16 cellular contexts compared by ENCODE assay signal in the genomic region with DNA sequence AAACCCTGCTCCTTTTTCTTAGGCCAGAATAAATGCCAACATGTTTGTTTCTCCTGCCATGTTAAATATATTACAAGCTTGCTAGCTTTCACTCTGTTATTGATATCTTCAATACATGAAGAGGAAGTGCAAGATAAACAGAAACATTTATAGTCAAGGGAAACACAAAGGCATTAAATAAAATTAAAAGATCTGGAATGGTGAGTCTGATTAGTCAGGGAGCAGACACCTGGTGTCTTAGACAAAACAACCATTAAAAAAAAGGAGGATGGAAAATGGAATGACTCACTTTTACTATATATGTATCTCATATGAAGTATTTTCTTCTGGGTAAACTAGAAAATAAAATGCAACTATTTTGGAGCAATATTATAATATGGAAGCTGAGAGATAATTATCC.
DNase-seq lines count a peak whose midpoint lies in the region; TF ChIP-seq lines count a peak whose summit lies in the region.
"Had no signal": no experiment of that assay in that cellular context is flagged by ENCODE, and none has a peak within 500 bp of the region (broad histone marks: within the 10 kb centered on the region; RNA-seq: fewer than 3 reads in every experiment).

No MANE protein-coding gene starts in this region.

- H3K27ac ChIP-seq in breast epithelium: no peak overlapping the region
- H3K27ac ChIP-seq in mammary epithelial cell (ENCODE audit: insufficient read depth, low read depth, low read length): no peak overlapping the region
- H3K27ac ChIP-seq: BLaER1 had no signal

- H3K4me1 Mint-ChIP-seq in MCF 10A (ENCODE audit: insufficient read depth, unreplicated experiment): peaks cover 9% of the 10 kb centered on the region

- no peak overlapping the region for H3K4me3 ChIP-seq in breast epithelium
- H3K4me3 ChIP-seq in mammary epithelial cell (replicated peaks in 1 of 3; ENCODE audit: insufficient read depth in 1 of 3, low read depth in 2 of 3, low read length in 3 of 3): no peak overlapping the region
- H3K4me3 ChIP-seq: BLaER1 had no signal

- in situ Hi-C loops in mammary epithelial cell (cut with MboI; ENCODE audit: low sequenced_read_pairs in 2 of 2): no loop called here

- peaks cover 12% of the 10 kb centered on the region for H3K79me2 ChIP-seq in mammary epithelial cell (ENCODE audit: insufficient read depth, low read length)

- H3K9me3 Mint-ChIP-seq in MCF 10A (ENCODE audit: unreplicated experiment): no peaks in the 10 kb centered on the region
- H3K9me3 Mint-ChIP-seq: HFFc6 had no signal

- no peaks in the 10 kb centered on the region for H3K36me3 ChIP-seq in breast epithelium
- H3K36me3 ChIP-seq in mammary epithelial cell (ENCODE audit: insufficient read depth, low read length): no peaks in the 10 kb centered on the region

- peak overlapping the region; percentile 16 for H3K27ac Mint-ChIP-seq in MCF 10A (ENCODE audit: low read depth, unreplicated experiment)
- H3K27ac Mint-ChIP-seq: CD8-positive, alpha-beta memory T cell; HFFc6 had no signal

- no peak for TF ChIP-seq POLR2A in breast epithelium (IDR thresholded peaks at IDR 0.05)

- no peaks in the 10 kb centered on the region for H3K27me3 ChIP-seq in breast epithelium
- no peaks in the 10 kb centered on the region for H3K27me3 ChIP-seq in mammary epithelial cell (ENCODE audit: insufficient read depth, low read length)
- H3K27me3 ChIP-seq: BLaER1 had no signal

- no peaks in the 10 kb centered on the region for H3K36me3 Mint-ChIP-seq in MCF 10A (ENCODE audit: insufficient read depth, unreplicated experiment)

- BruUV-seq in MCF 10A (replicated peaks; lab: Mats Ljungman, UMichigan) (no TSS peak), mammary epithelial cell (replicated peaks; lab: Mats Ljungman, UMichigan) (no TSS peak)

- H3K9ac ChIP-seq in mammary epithelial cell (ENCODE audit: insufficient read depth, low read length): no peak overlapping the region
- H3K9ac ChIP-seq: BLaER1 had no signal

- H3K27me3 Mint-ChIP-seq in MCF 10A (ENCODE audit: insufficient read depth, unreplicated experiment): no peaks in the 10 kb centered on the region
- H3K27me3 Mint-ChIP-seq: CD8-positive, alpha-beta memory T cell had no signal

- POLR2A ChIA-PET in MCF 10A (lab: Yijun Ruan, JAX): interaction anchor here (0.6 kb wide), 1 partner anchor 22 kb away, joined by 4 read pairs; no protein-coding TSS in a partner anchor

- no peaks in the 10 kb centered on the region for H4K20me1 ChIP-seq in mammary epithelial cell (ENCODE audit: insufficient read depth, low read length)

- intact Hi-C loops in MCF 10A (cut with micrococcal nuclease) (no loop called here), breast epithelium (cut with DNase I; ENCODE audit: low total_unique reads) (no loop called here), mammary epithelial cell (cut with micrococcal nuclease) (no loop called here)

- no peak for TF ChIP-seq CTCF in MCF 10A (IDR thresholded peaks at IDR 0.05; ENCODE audit: unreplicated experiment)
- no peak for TF ChIP-seq CTCF in breast epithelium (IDR thresholded peaks at IDR 0.05)
- no peak for TF ChIP-seq CTCF in mammary epithelial cell (conservative IDR thresholded peaks at IDR 0.05 in 1 of 2, IDR thresholded peaks at IDR 0.05 in 1 of 2; ENCODE audit: extremely low read depth in 1 of 2, insufficient read depth in 1 of 2, low read depth in 1 of 2, low read length in 2 of 2)

- H3K4me2 ChIP-seq in mammary epithelial cell (ENCODE audit: insufficient read depth, low read depth, low read length): peak overlapping the region; percentile 1
- H3K4me2 ChIP-seq: BLaER1 had no signal

- H3K9me3 ChIP-seq in breast epithelium: no peaks in the 10 kb centered on the region
- H3K9me3 ChIP-seq in mammary epithelial cell (replicated peaks; ENCODE audit: insufficient read depth, low read length): no peaks in the 10 kb centered on the region

- dilution Hi-C loops in mammary epithelial cell (cut with HindIII; ENCODE audit: low sequenced_read_pairs): no loop called here

- no peaks in the 10 kb centered on the region for H3K4me1 ChIP-seq in breast epithelium
- peaks cover 14% of the 10 kb centered on the region for H3K4me1 ChIP-seq in mammary epithelial cell (ENCODE audit: insufficient read depth, low read length)

- CTCF ChIA-PET in MCF 10A (lab: Yijun Ruan, JAX): interaction anchor here (0.9 kb wide), 1 partner anchor 11 kb away, joined by 3 read pairs; no protein-coding TSS in a partner anchor
- CTCF ChIA-PET in mammary epithelial cell (lab: Charles Lee; ENCODE audit: low non-redundant PET): no interaction called here

- H2AFZ ChIP-seq in mammary epithelial cell (ENCODE audit: low read depth, low read length): no peak overlapping the region

- DNase-seq in MCF 10A (ENCODE audit: unreplicated experiment) (no peak), breast epithelium (ENCODE audit: low spot score in 2 of 2) (no peak), mammary epithelial cell (peak; percentile 57), iris pigment epithelial cell (ENCODE audit: low read depth) (peak; percentile 7), DMS79 (lab: John Stamatoyannopoulos, UW) (no peak), foreskin melanocyte (no peak), NCI-H2081 (lab: John Stamatoyannopoulos, UW) (no peak)
- DNase-seq: CD8-positive, alpha-beta memory T cell; HFFc6; NCI-H1105; NCI-H1694; NCI-H2107; NCI-H226; NCI-H524 treated with DMSO at 0.1 percent for 48 hours; SHP77 had no signal

- H3K4me3 Mint-ChIP-seq in MCF 10A (ENCODE audit: unreplicated experiment): no peak overlapping the region
- H3K4me3 Mint-ChIP-seq: CD8-positive, alpha-beta memory T cell; HFFc6 had no signal

Comparison
In these comparisons a context has a peak if more than half of its experiments do, and no peak if none do; other contexts are left out.
1. DNase-seq: peak in mammary epithelial cell (single experiment) and iris pigment epithelial cell (single experiment); none in MCF 10A (single experiment), breast epithelium (0 of 2), DMS79 (single experiment), foreskin melanocyte (single experiment) and NCI-H2081 (0 of 2).